ENCODE assay signal across 20 cellular contexts in genomic region chr20:18364768-18365167, GRCh38.
DNase-seq lines count a peak whose midpoint lies in the region; ATAC-seq, FAIRE-seq and TF ChIP-seq lines count a peak whose summit lies in the region.
"Had no signal": no experiment of that assay in that cellular context is flagged by ENCODE, and none has a peak within 500 bp of the region (broad histone marks: within the 10 kb centered on the region; RNA-seq: fewer than 3 reads in every experiment).

No MANE protein-coding gene starts in this region.

- in situ Hi-C loops in K562 (cut with MboI) = no loop called here

- ATAC-seq in A549 (no peak), K562 (no peak), HG02970 (IDR thresholded peaks at IDR 0.05; ENCODE audit: low FRiP score, unreplicated experiment) (no peak)
- ATAC-seq: CD8-positive, alpha-beta T cell had no signal

- intact Hi-C loops in K562 (cut with micrococcal nuclease) = no loop called here

- TF ChIP-seq EP300 in A549 (IDR thresholded peaks at IDR 0.05) (no peak), K562 (IDR thresholded peaks at IDR 0.05; ENCODE audit: low read length) (no peak)

- H2AFZ ChIP-seq in K562 (ENCODE audit: low read depth, low read length) = no peak overlapping the region

- H4K20me1 ChIP-seq in K562 (replicated peaks; ENCODE audit: control insufficient read depth, insufficient read depth, low read length) = no peaks in the 10 kb centered on the region
- H4K20me1 ChIP-seq: BLaER1 treated with 17β-estradiol and CSF1 and Interleukin-3, amounts not matched to agents 10 nM and 100 nM had no signal

- H3K9me3 ChIP-seq in A549 = no peaks in the 10 kb centered on the region
- H3K9me3 ChIP-seq in HEK293 (ENCODE audit: control insufficient read depth, insufficient read depth, low read depth, low read length) = no peaks in the 10 kb centered on the region
- no peaks in the 10 kb centered on the region for H3K9me3 ChIP-seq in K562 (replicated peaks; ENCODE audit: control insufficient read depth, insufficient read depth, low read depth, low read length)
- H3K9me3 ChIP-seq: BLaER1 treated with 17β-estradiol and CSF1 and Interleukin-3, amounts not matched to agents 10 nM and 100 nM; Caco-2 had no signal

- CTCF ChIA-PET in A549 (lab: Yijun Ruan, JAX) = no interaction called here
- CTCF ChIA-PET in HEK293 (lab: Yijun Ruan, JAX) = no interaction called here
- CTCF ChIA-PET in K562 (lab: Yijun Ruan, JAX; ENCODE audit: low intra/inter-chr PET ratio) = no interaction called here

- H3K4me1 ChIP-seq in A549 (no peaks in the 10 kb centered on the region), HEK293 (ENCODE audit: control insufficient read depth, insufficient read depth, low read length) (no peaks in the 10 kb centered on the region), K562 (replicated peaks in 1 of 2; ENCODE audit: control insufficient read depth in 2 of 2, insufficient read depth in 2 of 2, low read length in 2 of 2) (no peaks in the 10 kb centered on the region)
- H3K4me1 ChIP-seq: Caco-2 had no signal

- H3K9me1 ChIP-seq in K562 (ENCODE audit: control insufficient read depth, insufficient read depth, low read length) = no peaks in the 10 kb centered on the region

- H3K9ac ChIP-seq in K562 (ENCODE audit: insufficient read depth in 1 of 2, low read depth in 2 of 2, low read length in 2 of 2) = no peak overlapping the region
- H3K9ac ChIP-seq: BLaER1 treated with 17β-estradiol and CSF1 and Interleukin-3, amounts not matched to agents 10 nM and 100 nM had no signal

- POLR2A ChIA-PET in A549 (lab: Yijun Ruan, JAX) (no interaction called here), HEK293 (lab: Yijun Ruan, JAX) (no interaction called here), K562 (lab: Yijun Ruan, JAX) (no interaction called here)

- TF ChIP-seq CTCF in A549 (IDR thresholded peaks at IDR 0.05) (no peak), HEK293 (tag by site-specific recombination; IDR thresholded peaks at IDR 0.05) (no peak), K562 (IDR thresholded peaks at IDR 0.05 in 2 of 3, conservative IDR thresholded peaks at IDR 0.05 in 1 of 3; ENCODE audit: insufficient read depth in 2 of 3, low read depth in 1 of 3, low read length in 3 of 3) (no peak)

- TF ChIP-seq RAD21 in A549 (conservative IDR thresholded peaks at IDR 0.05 in 1 of 2, IDR thresholded peaks at IDR 0.05 in 1 of 2) (no peak), K562 (CRISPR knock-in tag; conservative IDR thresholded peaks at IDR 0.05 in 1 of 2, IDR thresholded peaks at IDR 0.05 in 1 of 2) (no peak)

- DNase-seq in A549 (ENCODE audit: low read depth in 1 of 2, low spot score in 1 of 2) = no peak
- DNase-seq in K562 (ENCODE audit: extremely low read depth in 1 of 4, low spot score in 3 of 4) = no peak
- no peak for DNase-seq in NCI-H128 (lab: John Stamatoyannopoulos, UW; ENCODE audit: unreplicated experiment)
- DNase-seq: 8988T; AML-193; Caco-2; Calu3; CD4-positive, alpha-beta T cell; CD8-positive, alpha-beta T cell; DMS79 treated with DMSO at 0.1 percent for 48 hours; GF-D8 had no signal

- BruUV-seq in K562 (replicated peaks; lab: Mats Ljungman, UMichigan) = no TSS peak

- H3K4me2 ChIP-seq in A549 = no peak overlapping the region
- H3K4me2 ChIP-seq in K562 (ENCODE audit: insufficient read depth, low read length) = no peak overlapping the region
- H3K4me2 ChIP-seq: BLaER1 treated with 17β-estradiol and CSF1 and Interleukin-3, amounts not matched to agents 10 nM and 100 nM had no signal

- WGBS in A549 (ENCODE audit: missing lambda C conversion rate) = 14% methylated on average over 2 of the region's 2 CpGs
- 0% methylated on average over 2 of the region's 2 CpGs for WGBS in K562 (ENCODE audit: insufficient coverage, low coverage, missing lambda C conversion rate)

- no peaks in the 10 kb centered on the region for H3K36me3 ChIP-seq in HEK293 (ENCODE audit: control insufficient read depth in 2 of 2, insufficient read depth in 1 of 2, low read length in 2 of 2)
- no peaks in the 10 kb centered on the region for H3K36me3 ChIP-seq in K562 (ENCODE audit: control insufficient read depth, insufficient read depth, low read length)
- H3K36me3 ChIP-seq: BLaER1 treated with 17β-estradiol and CSF1 and Interleukin-3, amounts not matched to agents 10 nM and 100 nM had no signal

- FAIRE-seq in A549 (lab: Jason Lieb, UNC) (peak; percentile 43), K562 (lab: Jason Lieb, UNC) (no peak)
- FAIRE-seq: A204.1, D721Med, G401.6, GM12891, GM19239 had no signal

- H3K4me3 ChIP-seq in A549 (no peak overlapping the region), HEK293 (ENCODE audit: low read depth, low read length) (no peak overlapping the region), K562 (no peak overlapping the region)
- H3K4me3 ChIP-seq: BLaER1 treated with 17β-estradiol and CSF1 and Interleukin-3, amounts not matched to agents 10 nM and 100 nM had no signal

- TF ChIP-seq POLR2A in A549 (IDR thresholded peaks at IDR 0.05; ENCODE audit: low read length) = no peak
- no peak for TF ChIP-seq POLR2A in K562 (conservative IDR thresholded peaks at IDR 0.05)

- no peaks in the 10 kb centered on the region for H3K79me2 ChIP-seq in K562 (ENCODE audit: control insufficient read depth, insufficient read depth, low read length)

- H3K27ac ChIP-seq in A549 = no peak overlapping the region
- no peak overlapping the region for H3K27ac ChIP-seq in HEK293 (ENCODE audit: extremely low read depth, low read depth, low read length)
- H3K27ac ChIP-seq in K562 (ENCODE audit: extremely low read depth, low read depth, low read length) = no peak overlapping the region
- H3K27ac ChIP-seq: BLaER1 treated with 17β-estradiol and CSF1 and Interleukin-3, amounts not matched to agents 10 nM and 100 nM; C4-2B had no signal

- H3K27me3 ChIP-seq in K562 (ENCODE audit: control insufficient read depth in 2 of 2, insufficient read depth in 2 of 2, low read length in 2 of 2) = no peaks in the 10 kb centered on the region; a peak in 1 of 5 replicates
- H3K27me3 ChIP-seq: BLaER1 treated with 17β-estradiol and CSF1 and Interleukin-3, amounts not matched to agents 10 nM and 100 nM had no signal

TF ChIP-seq in A549, 52 proteins besides CTCF, POLR2A, EP300 and RAD21 (continues in another document):
- no peak for TF ChIP-seq FOSB (CRISPR knock-in tag; IDR thresholded peaks at IDR 0.05)
- TF ChIP-seq SMC3 (IDR thresholded peaks at IDR 0.05) = no peak

TF ChIP-seq in HEK293, 187 proteins besides CTCF, POLR2A, EP300 and RAD21:
- peak; percentile 99 for TF ChIP-seq ZNF10 (tag by site-specific recombination; IDR thresholded peaks at IDR 0.05)
- TF ChIP-seq ZBTB44 (tag by site-specific recombination; IDR thresholded peaks at IDR 0.05) = no peak

TF ChIP-seq in K562, 482 proteins besides CTCF, POLR2A, EP300 and RAD21:
- TF ChIP-seq ZNF184 (CRISPR knock-in tag; IDR thresholded peaks at IDR 0.05) = no peak
- TF ChIP-seq CHD4 (IDR thresholded peaks at IDR 0.05; ENCODE audit: insufficient read depth, insufficient replicate concordance, low read depth, low read length, poor library complexity, severe bottlenecking) = no peak
- TF ChIP-seq ZNF134 (CRISPR knock-in tag; conservative IDR thresholded peaks at IDR 0.05) = peak; percentile 97
